Comparison of ENCODE assay signal across 20 cellular contexts in the genomic region with DNA sequence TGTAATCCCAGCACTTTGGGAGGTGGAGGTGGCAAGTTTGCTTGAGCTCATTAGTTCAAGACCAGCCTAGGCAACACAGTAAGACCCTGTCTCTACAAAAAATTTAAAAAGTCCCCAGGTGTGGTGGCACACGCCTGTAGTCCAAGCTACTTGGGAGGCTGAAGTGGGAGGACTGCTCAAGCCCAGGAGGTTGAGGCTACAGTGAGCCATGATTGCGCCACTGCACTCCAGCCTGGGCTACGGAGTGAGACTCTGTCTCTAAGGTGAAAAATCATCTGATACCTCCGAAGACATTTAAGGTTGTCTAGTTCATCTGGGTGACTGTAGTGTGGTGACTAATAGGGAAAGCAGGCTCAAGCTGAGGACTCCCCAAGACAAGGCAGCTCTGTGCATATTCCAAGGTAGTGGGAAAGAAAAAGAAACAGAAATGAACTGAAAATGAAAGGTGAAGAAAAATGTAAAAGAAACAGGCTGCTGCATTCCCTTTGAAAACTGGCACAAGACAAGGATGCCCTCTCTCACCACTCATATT. TPM values are rescaled to one million over a fixed set of nuclear protein-coding genes. Genes with fewer than 3 reads are reported as not detected.
A peak's percentile ranks its signal among the peaks of the same experiment; 100 is the strongest.
DNase-seq lines count a peak whose midpoint lies in the region; ATAC-seq, FAIRE-seq and TF ChIP-seq lines count a peak whose summit lies in the region.
"Had no signal": no experiment of that assay in that cellular context is flagged by ENCODE, and none has a peak within 500 bp of the region (broad histone marks: within the 10 kb centered on the region; RNA-seq: fewer than 3 reads in every experiment).

No MANE protein-coding gene starts in this region.

- H3K79me2 ChIP-seq in GM12878 (ENCODE audit: control insufficient read depth, insufficient read depth, low read length), result peaks cover 38% of the 10 kb centered on the region

- POLR2A ChIA-PET in GM12878 (lab: Charles Lee), result no interaction called here

- H2AFZ ChIP-seq in GM12878 (ENCODE audit: control insufficient read depth, low read depth, low read length), result no peak overlapping the region

- H3K36me3 ChIP-seq in GM12878 (ENCODE audit: control insufficient read depth in 2 of 2, insufficient read depth in 2 of 2, low read length in 1 of 2), result no peaks in the 10 kb centered on the region
- H3K36me3 ChIP-seq: HAP-1, pancreas, suprapubic skin had no signal

- ATAC-seq in GM12878, result peak; percentile 46
- no peak for ATAC-seq in right cardiac atrium
- no peak for ATAC-seq in GM18867 (IDR thresholded peaks at IDR 0.05; ENCODE audit: unreplicated experiment)
- ATAC-seq: body of pancreas, pancreas had no signal

- H3K4me3 ChIP-seq in GM12878, result no peak overlapping the region
- no peak overlapping the region for H3K4me3 ChIP-seq in right cardiac atrium (ENCODE audit: low read length)
- H3K4me3 ChIP-seq: body of pancreas, HAP-1, pancreas, suprapubic skin had no signal

- SMC1A ChIA-PET in GM12878 (lab: Charles Lee; ENCODE audit: uncharacterized antibody, unreplicated experiment), result interaction anchor here (1.3 kb wide), 1 partner anchor 51 kb away, joined by 3 read pairs; no protein-coding TSS in a partner anchor

- no peak for TF ChIP-seq EP300 in GM12878 (IDR thresholded peaks at IDR 0.05; ENCODE audit: borderline replicate concordance in 1 of 2, control insufficient read depth in 1 of 2, low read depth in 2 of 2, low read length in 2 of 2)

- CTCF ChIA-PET in GM12878 (lab: Yijun Ruan, JAX), result interaction anchor here (1.1 kb wide), 1 partner anchor 8 kb away, joined by 3 read pairs; no protein-coding TSS in a partner anchor

- no peak for TF ChIP-seq RAD21 in GM12878 (IDR thresholded peaks at IDR 0.05; ENCODE audit: insufficient read depth, low read depth, low read length)

- no peak for TF ChIP-seq POLR2A in GM12878 (IDR thresholded peaks at IDR 0.05; ENCODE audit: low read depth, low read length)

- no peak overlapping the region for H3K9ac ChIP-seq in GM12878 (ENCODE audit: control insufficient read depth, insufficient read depth, low read length)

- H4K20me1 ChIP-seq in GM12878 (ENCODE audit: control insufficient read depth, insufficient read depth), result no peaks in the 10 kb centered on the region

- WGBS in GM12878 (ENCODE audit: insufficient coverage, insufficient replicate concordance, low lambda C conversion rate, missing lambda C conversion rate), result 81% methylated on average over 4 of the region's 4 CpGs
- WGBS in right cardiac atrium, result 84% methylated on average over 4 of the region's 4 CpGs

- peak; percentile 57 for DNase-seq in ELR (ENCODE audit: low read depth)
- DNase-seq in HT1080 (ENCODE audit: low read depth), result peak; percentile 14
- no peak for DNase-seq in GM12878 (ENCODE audit: low read depth, low spot score)
- peak; percentile 62 for DNase-seq in kidney tubule cell (ENCODE audit: low spot score)
- no peak for DNase-seq in right cardiac atrium
- no peak for DNase-seq in NCI-H345 treated with DMSO at 0.1 percent for 48 hours (lab: John Stamatoyannopoulos, UW; ENCODE audit: unreplicated experiment)
- DNase-seq: activated CD4-positive, alpha-beta T cell treated with anti-CD3 and anti-CD28 coated beads for 1 hour; activated naive CD4-positive, alpha-beta T cell treated with Interleukin-2 at 50 U/mL for 16 hours; body of pancreas; Calu3; Karpas-422; NCI-H2107; NCI-H524 treated with DMSO at 0.1 percent for 48 hours; pancreas; stimulated activated CD4-positive, alpha-beta T cell treated with anti-CD3 and anti-CD28 coated beads, Interleukin-4, amount 100 ng/mL, for 4 hours; T1000 had no signal

- H3K9me3 ChIP-seq in GM12878 (replicated peaks; ENCODE audit: control insufficient read depth, insufficient read depth, low read length), result peaks cover 6% of the 10 kb centered on the region; the same call in 2 of the 3 replicates
- H3K9me3 ChIP-seq in right cardiac atrium (ENCODE audit: control insufficient read depth, low read length), result no peaks in the 10 kb centered on the region
- H3K9me3 ChIP-seq: body of pancreas, HAP-1, pancreas, suprapubic skin had no signal

- H3K4me1 ChIP-seq in GM12878 (ENCODE audit: control insufficient read depth, insufficient read depth, low read length) (no peaks in the 10 kb centered on the region), right cardiac atrium (ENCODE audit: control insufficient read depth, insufficient read depth, low read length) (peaks cover 6% of the 10 kb centered on the region)
- H3K4me1 ChIP-seq: HAP-1 had no signal

- RAD21 ChIA-PET in GM12878 (lab: Charles Lee; ENCODE audit: unreplicated experiment), result no interaction called here

- no peak for FAIRE-seq in GM12878 (lab: Jason Lieb, UNC)
- FAIRE-seq: G401.6, pancreas had no signal

- no peak overlapping the region for H3K4me2 ChIP-seq in GM12878 (ENCODE audit: control insufficient read depth, insufficient read depth)

- H3K27ac ChIP-seq in GM12878 (ENCODE audit: control insufficient read depth, insufficient read depth) (no peak overlapping the region), right cardiac atrium (ENCODE audit: low read length) (no peak overlapping the region)
- H3K27ac ChIP-seq: body of pancreas, pancreas, suprapubic skin had no signal

- TF ChIP-seq CTCF in GM12878 (IDR thresholded peaks at IDR 0.05 in 2 of 3, conservative IDR thresholded peaks at IDR 0.05 in 1 of 3; ENCODE audit: control insufficient read depth in 2 of 3, extremely low read depth in 1 of 3, insufficient read depth in 1 of 3, low read depth in 3 of 3, low read length in 3 of 3), result no peak

- intact Hi-C loops in GM12878 (cut with micrococcal nuclease; ENCODE audit: unreplicated experiment) (no loop called here), right cardiac atrium (cut with DNase I) (no loop called here)

- no TSS peak for BruUV-seq in GM12878 (replicated peaks; lab: Mats Ljungman, UMichigan)

- H3K27me3 ChIP-seq in GM12878 (replicated peaks in 1 of 2; ENCODE audit: control insufficient read depth in 2 of 2, insufficient read depth in 2 of 2, low read length in 1 of 2) (no peaks in the 10 kb centered on the region), right cardiac atrium (ENCODE audit: control insufficient read depth, insufficient read depth) (no peaks in the 10 kb centered on the region)
- H3K27me3 ChIP-seq: body of pancreas, pancreas, suprapubic skin had no signal

- in situ Hi-C loops in GM12878 (cut with MboI), result no loop called here

TF ChIP-seq in GM12878, 131 proteins besides CTCF, POLR2A, EP300 and RAD21:
- no peak for TF ChIP-seq NBN (IDR thresholded peaks at IDR 0.05)
- TF ChIP-seq, protein P1, sequence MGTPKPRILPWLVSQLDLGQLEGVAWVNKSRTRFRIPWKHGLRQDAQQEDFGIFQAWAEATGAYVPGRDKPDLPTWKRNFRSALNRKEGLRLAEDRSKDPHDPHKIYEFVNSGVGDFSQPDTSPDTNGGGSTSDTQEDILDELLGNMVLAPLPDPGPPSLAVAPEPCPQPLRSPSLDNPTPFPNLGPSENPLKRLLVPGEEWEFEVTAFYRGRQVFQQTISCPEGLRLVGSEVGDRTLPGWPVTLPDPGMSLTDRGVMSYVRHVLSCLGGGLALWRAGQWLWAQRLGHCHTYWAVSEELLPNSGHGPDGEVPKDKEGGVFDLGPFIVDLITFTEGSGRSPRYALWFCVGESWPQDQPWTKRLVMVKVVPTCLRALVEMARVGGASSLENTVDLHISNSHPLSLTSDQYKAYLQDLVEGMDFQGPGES (IDR thresholded peaks at IDR 0.05), result no peak
- no peak for TF ChIP-seq MYB (IDR thresholded peaks at IDR 0.05; ENCODE audit: borderline replicate concordance, low read depth, low read length)
- TF ChIP-seq RBBP5 (conservative IDR thresholded peaks at IDR 0.05), result no peak

RNA-seq across cellular contexts. Expression of a gene that starts 23.3 kb away (rescaled TPM):
- total RNA-seq in HT1080 (2014; rRNA removed; shearing (Covaris generic)), result 34.5 and 37.3 TPM in 2 replicates
- polyA plus RNA-seq in HT1080 (2015; cell fraction: cytosol; rRNA removed), result 17.2 and 21.1 TPM in 2 replicates
- polyA plus RNA-seq in HT1080 (2015; cell fraction: nucleus; rRNA removed), result 91.1 and 94.9 TPM in 2 replicates
- 290 and 300 TPM in 2 replicates for total RNA-seq in GM12878 (2013; cell fraction: nucleolus; rRNA removed)
- 44.3 and 54.1 TPM in 2 replicates for total RNA-seq in GM12878 (2014; rRNA removed)
- total RNA-seq in GM12878 (2014; rRNA removed; fragmentation: Illumina TruSeq; extraction: Trizol), result 50.6 and 53.6 TPM in 2 replicates
- total RNA-seq in GM12878 (2021), result 40.9 and 48.4 TPM in 2 replicates
- polyA plus RNA-seq in GM12878 (2011; ENCODE audit: low read depth), result 9.6 TPM
- 42.5 and 57.4 TPM in 2 replicates for polyA plus RNA-seq in GM12878 (2011; rRNA removed)
- polyA plus RNA-seq in GM12878 (2011; cell fraction: cytosol; rRNA removed), result 15.4 and 21.6 TPM in 2 replicates
- polyA plus RNA-seq in GM12878 (2011; cell fraction: nucleus; rRNA removed), result 51.3 and 52.6 TPM in 2 replicates
- 14.6 and 20.4 TPM in 2 replicates for polyA plus RNA-seq in GM12878 (2012)
- 27.0 and 31.0 TPM in 2 replicates for polyA plus RNA-seq in GM12878 (2014; fragmentation: Illumina TruSeq; extraction: Trizol)
- 10 to 100 TPM; 10.3 to 12.6 TPM for polyA plus RNA-seq in GM12878 (2014; fragmentation: Nextera tagmentation; extraction: Ambion mirVana)
- 23.0 and 23.8 TPM in 2 replicates for polyA plus RNA-seq in GM12878 (2014; rRNA removed)
- polyA plus RNA-seq in GM12878 (2016; fragmentation: Nextera tagmentation; extraction: Ambion mirVana), result 10 to 100 TPM; 28.4 to 29.0 TPM
- 128 and 172 TPM in 2 replicates for polyA minus RNA-seq in GM12878 (2011; rRNA and poly(A)+ RNA removed)
- 36.4 and 41.7 TPM in 2 replicates for polyA minus RNA-seq in GM12878 (2011; cell fraction: cytosol; rRNA and poly(A)+ RNA removed)
- 164 and 223 TPM in 2 replicates for polyA minus RNA-seq in GM12878 (2011; cell fraction: nucleus; rRNA and poly(A)+ RNA removed)
- total RNA-seq in right cardiac atrium, result 10 to 100 TPM; 40.3 to 50.7 (median 43.9) TPM
- polyA plus RNA-seq in right cardiac atrium, result 13.5 TPM

Comparison
In these comparisons a context has a peak if more than half of its experiments do, and no peak if none do; other contexts are left out.
1. DNase-seq: peak in ELR (single experiment), HT1080 (single experiment) and kidney tubule cell (single experiment); none in GM12878 (single experiment), right cardiac atrium (0 of 3) and NCI-H345 treated with DMSO at 0.1 percent for 48 hours (single experiment).